Comparison of ENCODE assay signal across 9 cellular contexts in the genomic region with DNA sequence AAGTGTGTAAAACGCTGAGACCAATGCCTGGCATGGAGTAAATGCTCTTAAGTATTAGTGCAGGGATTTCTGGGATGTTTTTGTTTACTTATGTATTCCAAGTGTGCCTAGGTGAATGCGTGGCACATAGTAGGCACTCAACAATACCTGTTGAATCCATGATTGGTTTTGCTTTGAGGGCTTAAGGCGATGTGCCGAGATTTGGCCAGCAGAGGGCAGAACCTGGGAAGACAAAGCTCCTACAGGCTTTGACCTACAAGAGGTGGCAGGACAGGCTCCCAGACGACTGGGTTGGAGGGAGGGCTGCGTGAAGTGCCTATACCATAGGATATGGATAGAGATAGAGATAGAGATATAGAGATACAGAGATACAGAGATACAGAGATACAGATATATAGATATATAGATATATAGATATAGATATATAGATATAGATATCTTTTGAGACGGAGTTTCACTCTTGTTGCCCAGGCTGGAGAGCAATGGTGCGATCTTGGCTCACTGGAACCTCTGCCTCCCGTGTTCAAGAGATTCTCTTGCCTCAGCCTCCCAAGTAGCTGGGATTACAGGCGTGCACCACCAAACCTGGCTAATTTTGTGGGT. TPM values are rescaled to one million over a fixed set of nuclear protein-coding genes. Genes with fewer than 3 reads are reported as not detected.
DNase-seq lines count a peak whose midpoint lies in the region; ATAC-seq and TF ChIP-seq lines count a peak whose summit lies in the region.
"Had no signal": no experiment of that assay in that cellular context is flagged by ENCODE, and none has a peak within 500 bp of the region (broad histone marks: within the 10 kb centered on the region; RNA-seq: fewer than 3 reads in every experiment).

No MANE protein-coding gene starts in this region.

- no peak overlapping the region for H3K4me3 Mint-ChIP-seq in activated T-helper 2 cell treated with anti-CD3 and anti-CD28 coated beads, Interferon-gamma antibody, Interleukin-2, Interleukin-4, amounts not matched to agents 10 μg/mL and 5 μg/mL and 100 μg/mL, durations not matched to agents 14 hours and 24 hours and 36 hours (ENCODE audit: low read depth)
- no peak overlapping the region for H3K4me3 Mint-ChIP-seq in progenitor cell of endocrine pancreas (ENCODE audit: low read depth)
- H3K4me3 Mint-ChIP-seq: activated naive CD4-positive, alpha-beta T cell treated with anti-CD3 and anti-CD28 coated beads, Interleukin-2, amount 50 U/mL, for 24 hours had no signal

- intact Hi-C loops in activated T-helper 2 cell treated with anti-CD3 and anti-CD28 coated beads, Interferon-gamma antibody, Interleukin-2, Interleukin-4, amounts not matched to agents 10 μg/mL and 5 μg/mL and 100 μg/mL, durations not matched to agents 14 hours and 24 hours and 36 hours (cut with micrococcal nuclease): loop anchor here (1.0 to 2.0 kb wide), 2 partner anchors 117 to 273 kb away; no protein-coding TSS in a partner anchor
- intact Hi-C loops in aorta (cut with DNase I): loop anchor here (2.0 to 5.0 kb wide), 4 partner anchors 66 to 285 kb away; no protein-coding TSS in a partner anchor

- peaks cover 6% of the 10 kb centered on the region for H3K4me1 Mint-ChIP-seq in activated T-helper 2 cell treated with anti-CD3 and anti-CD28 coated beads, Interferon-gamma antibody, Interleukin-2, Interleukin-4, amounts not matched to agents 10 μg/mL and 5 μg/mL and 100 μg/mL, durations not matched to agents 14 hours and 24 hours and 36 hours (ENCODE audit: low read depth)
- H3K4me1 Mint-ChIP-seq in progenitor cell of endocrine pancreas (ENCODE audit: low read depth): peaks cover 2% of the 10 kb centered on the region

- H3K9me3 Mint-ChIP-seq in activated T-helper 2 cell treated with anti-CD3 and anti-CD28 coated beads, Interferon-gamma antibody, Interleukin-2, Interleukin-4, amounts not matched to agents 10 μg/mL and 5 μg/mL and 100 μg/mL, durations not matched to agents 14 hours and 24 hours and 36 hours: no peaks in the 10 kb centered on the region
- no peaks in the 10 kb centered on the region for H3K9me3 Mint-ChIP-seq in progenitor cell of endocrine pancreas (ENCODE audit: low read depth)
- H3K9me3 Mint-ChIP-seq: activated naive CD4-positive, alpha-beta T cell treated with anti-CD3 and anti-CD28 coated beads, Interleukin-2, amount 50 U/mL, for 24 hours had no signal

- H3K4me1 ChIP-seq in aorta (ENCODE audit: control insufficient read depth in 1 of 2, insufficient read depth in 2 of 2, low read length in 2 of 2): no peaks in the 10 kb centered on the region

- H3K27me3 ChIP-seq in aorta (ENCODE audit: control insufficient read depth in 1 of 2, insufficient read depth in 2 of 2, low read length in 1 of 2): no peaks in the 10 kb centered on the region

- H3K36me3 Mint-ChIP-seq in activated T-helper 2 cell treated with anti-CD3 and anti-CD28 coated beads, Interferon-gamma antibody, Interleukin-2, Interleukin-4, amounts not matched to agents 10 μg/mL and 5 μg/mL and 100 μg/mL, durations not matched to agents 14 hours and 24 hours and 36 hours (ENCODE audit: low read depth): no peaks in the 10 kb centered on the region
- no peaks in the 10 kb centered on the region for H3K36me3 Mint-ChIP-seq in progenitor cell of endocrine pancreas (ENCODE audit: insufficient read depth)
- H3K36me3 Mint-ChIP-seq: activated naive CD4-positive, alpha-beta T cell treated with anti-CD3 and anti-CD28 coated beads, Interleukin-2, amount 50 U/mL, for 24 hours had no signal

- no peaks in the 10 kb centered on the region for H3K9me3 ChIP-seq in aorta (ENCODE audit: control insufficient read depth, low read length)

- no peak overlapping the region for H3K27ac Mint-ChIP-seq in activated T-helper 2 cell treated with anti-CD3 and anti-CD28 coated beads, Interferon-gamma antibody, Interleukin-2, Interleukin-4, amounts not matched to agents 10 μg/mL and 5 μg/mL and 100 μg/mL, durations not matched to agents 14 hours and 24 hours and 36 hours
- H3K27ac Mint-ChIP-seq in progenitor cell of endocrine pancreas: no peak overlapping the region

- 40% methylated on average over 10 of the region's 10 CpGs for WGBS in aorta, 2 donors

- peak; percentile 79 for TF ChIP-seq CTCF in progenitor cell of endocrine pancreas (IDR thresholded peaks at IDR 0.05; ENCODE audit: unreplicated experiment)

- H3K27ac ChIP-seq in aorta (ENCODE audit: low read depth in 1 of 2, low read length in 2 of 2): no peak overlapping the region

- H3K36me3 ChIP-seq in aorta (ENCODE audit: control insufficient read depth in 1 of 2, insufficient read depth in 2 of 2, low read length in 1 of 2): no peaks in the 10 kb centered on the region

- DNase-seq in DMS79 treated with DMSO at 0.1 percent for 48 hours (lab: John Stamatoyannopoulos, UW) (peak; percentile 73), LoVo (ENCODE audit: low spot score) (peak; percentile 56), SIG-M5 (lab: John Stamatoyannopoulos, UW) (peak; percentile 10), germinal center (ENCODE audit: low spot score) (peak; percentile 66), progenitor cell of endocrine pancreas (ENCODE audit: low spot score, unreplicated experiment) (peak; percentile 43), aorta (peak; percentile 76 to 86)
- DNase-seq in activated T-helper 2 cell treated with anti-CD3 and anti-CD28 coated beads, Interferon-gamma antibody, Interleukin-2, Interleukin-4, amounts not matched to agents 10 μg/mL and 5 μg/mL and 100 μg/mL, durations not matched to agents 14 hours and 24 hours and 36 hours (ENCODE audit: low spot score): peak; percentile 37

- H3K27me3 Mint-ChIP-seq in activated T-helper 2 cell treated with anti-CD3 and anti-CD28 coated beads, Interferon-gamma antibody, Interleukin-2, Interleukin-4, amounts not matched to agents 10 μg/mL and 5 μg/mL and 100 μg/mL, durations not matched to agents 14 hours and 24 hours and 36 hours (ENCODE audit: low read depth): peaks cover 5% of the 10 kb centered on the region
- H3K27me3 Mint-ChIP-seq in progenitor cell of endocrine pancreas: peaks cover 17% of the 10 kb centered on the region

- ATAC-seq in aorta (ENCODE audit: low FRiP score) (peak; percentile 62), GM19023 (IDR thresholded peaks at IDR 0.05; ENCODE audit: unreplicated experiment) (no peak)

- H3K4me3 ChIP-seq in aorta (ENCODE audit: low read length in 2 of 2): no peak overlapping the region

RNA-seq across cellular contexts. Expression of gene KCNE3, which starts 13.9 kb away (rescaled TPM):
- not detected in 2 replicates for total RNA-seq in activated T-helper 2 cell treated with anti-CD3 and anti-CD28 coated beads, Interferon-gamma antibody, Interleukin-2, Interleukin-4, amounts not matched to agents 10 μg/mL and 5 μg/mL and 100 μg/mL, durations not matched to agents 14 hours and 24 hours and 36 hours
- total RNA-seq in progenitor cell of endocrine pancreas (1.0 and 1.9 TPM in 2 replicates), aorta (10 to 100 TPM in 1 of 2 donors, 1 to 10 TPM in 1; 3.8 to 12.5 TPM)
- polyA plus RNA-seq in aorta: 10 to 100 TPM in 1 of 2 donors, under 1 TPM in 1; 0.97 to 17.9 TPM

RNA-seq across cellular contexts. Expression of gene LIPT2, which starts 40.0 kb away (rescaled TPM):
- total RNA-seq in activated T-helper 2 cell treated with anti-CD3 and anti-CD28 coated beads, Interferon-gamma antibody, Interleukin-2, Interleukin-4, amounts not matched to agents 10 μg/mL and 5 μg/mL and 100 μg/mL, durations not matched to agents 14 hours and 24 hours and 36 hours: 5.3 and 5.7 TPM in 2 replicates
- total RNA-seq in progenitor cell of endocrine pancreas: 8.8 and 9.1 TPM in 2 replicates
- total RNA-seq in aorta: 1 to 10 TPM; 1.0 to 1.8 TPM
- under 1 TPM in 1 of 2 donors, not detected in 1; 0.95 TPM for polyA plus RNA-seq in aorta

RNA-seq across cellular contexts. Expression of gene PGM2L1, which starts 55.2 kb away (rescaled TPM):
- total RNA-seq in activated T-helper 2 cell treated with anti-CD3 and anti-CD28 coated beads, Interferon-gamma antibody, Interleukin-2, Interleukin-4, amounts not matched to agents 10 μg/mL and 5 μg/mL and 100 μg/mL, durations not matched to agents 14 hours and 24 hours and 36 hours: 17.1 and 18.2 TPM in 2 replicates
- total RNA-seq in progenitor cell of endocrine pancreas: 17.2 and 20.5 TPM in 2 replicates
- total RNA-seq in aorta: 10 to 100 TPM; 13.5 to 18.8 TPM
- polyA plus RNA-seq in aorta: 1 to 10 TPM; 2.9 to 7.7 TPM

Comparison
In these comparisons a context has a peak if more than half of its experiments do, and no peak if none do; other contexts are left out.
1. DNase-seq: peak in every context shown above with its lines; median percentile 81 in aorta; 73 in DMS79 treated with DMSO at 0.1 percent for 48 hours; 66 in germinal center; 56 in LoVo; 43 in progenitor cell of endocrine pancreas; 37 in activated T-helper 2 cell treated with anti-CD3 and anti-CD28 coated beads, Interferon-gamma antibody, Interleukin-2, Interleukin-4, amounts not matched to agents 10 μg/mL and 5 μg/mL and 100 μg/mL, durations not matched to agents 14 hours and 24 hours and 36 hours; 10 in SIG-M5.